ENCODE assay signal across 6 cellular contexts in genomic region chr2:121055088-121055487, GRCh38.
"Had no signal": no experiment of that assay in that cellular context is flagged by ENCODE, and none has a peak within 500 bp of the region (broad histone marks: within the 10 kb centered on the region; RNA-seq: fewer than 3 reads in every experiment).

No MANE protein-coding gene starts in this region.

- H3K27ac Mint-ChIP-seq: IgD-negative memory B cell had no signal

- H3K4me1 Mint-ChIP-seq: IgD-negative memory B cell had no signal

- H3K4me3 Mint-ChIP-seq: IgD-negative memory B cell had no signal

- H3K9me3 Mint-ChIP-seq: IgD-negative memory B cell had no signal

- FAIRE-seq: HTR-8/SVneo had no signal

- H3K27ac ChIP-seq: HL-60 had no signal

- DNase-seq: IMR-90, KBM-7, KG1 had no signal
